ENCODE assay signal across 1 cellular context in genomic region chr9:132984202-132985062, GRCh38.
A peak's percentile ranks its signal among the peaks of the same experiment; 100 is the strongest.
TF ChIP-seq lines count a peak whose summit lies in the region.

No MANE protein-coding gene starts in this region.

TF ChIP-seq in K562, 482 proteins besides CTCF, POLR2A, EP300 and RAD21 (continued from another document):
- TF ChIP-seq HMBOX1 (IDR thresholded peaks at IDR 0.05), result no peak
- TF ChIP-seq FOXK2 (conservative IDR thresholded peaks at IDR 0.05 in 1 of 2, IDR thresholded peaks at IDR 0.05 in 1 of 2; ENCODE audit: low read depth in 2 of 2), result 0 out of 4 replicates have a peak, but pooled peaks of 1 of the 2 experiments have one; percentile 26
- no peak for TF ChIP-seq PYGO2 (tag; IDR thresholded peaks at IDR 0.05)
